8 cellular contexts compared by ENCODE assay signal in genomic region chr7:92527300-92528187, GRCh38. TPM values are rescaled to one million over a fixed set of nuclear protein-coding genes. Genes with fewer than 3 reads are reported as not detected.
DNase-seq lines count a peak whose midpoint lies in the region; ATAC-seq and TF ChIP-seq lines count a peak whose summit lies in the region.

No MANE protein-coding gene starts in this region.

- H3K4me1 ChIP-seq in NT2/D1 (ENCODE audit: insufficient read depth, insufficient read length) (no peaks in the 10 kb centered on the region), muscle layer of duodenum (ENCODE audit: control insufficient read depth in 1 of 2, insufficient read depth in 2 of 2, low read length in 2 of 2) (peaks cover 11 to 41% of the 10 kb centered on the region in 2 donors)

- H3K27ac ChIP-seq in muscle layer of duodenum (ENCODE audit: low read length) = peak overlapping the region; percentile 87

- ATAC-seq in GM19043 (IDR thresholded peaks at IDR 0.05; ENCODE audit: low read depth, unreplicated experiment) (peak; percentile 20), HG03457 (IDR thresholded peaks at IDR 0.05; ENCODE audit: unreplicated experiment) (peak; percentile 18)
- peak; percentile 52 to 59 for ATAC-seq in stimulated activated naive B cell treated with anti-CD40 and anti-IgM and Interleukin-4, amounts not matched to agents 10 μg/mL and 1 μg/mL and 100 μg/mL, for 72 hours (replicated peaks)

- H3K27me3 ChIP-seq in NT2/D1 (ENCODE audit: insufficient read depth, insufficient read length) = no peaks in the 10 kb centered on the region
- no peaks in the 10 kb centered on the region for H3K27me3 ChIP-seq in muscle layer of duodenum (ENCODE audit: low read depth, low read length)

- H3K4me3 ChIP-seq in NT2/D1 (ENCODE audit: insufficient read length, low read depth) = peak overlapping the region; percentile 88
- peak overlapping the region; percentile 90 for H3K4me3 ChIP-seq in epithelial cell of proximal tubule (ENCODE audit: low read depth, low read length)
- peak overlapping the region; percentile 90 to 95 for H3K4me3 ChIP-seq in muscle layer of duodenum (ENCODE audit: low read depth in 1 of 2, low read length in 2 of 2)

- peak overlapping the region; percentile 89 for H3K9ac ChIP-seq in NT2/D1 (ENCODE audit: insufficient read length, low read depth)

- H3K4me1 Mint-ChIP-seq in stimulated activated naive B cell treated with anti-CD40 and anti-IgM and Interleukin-4, amounts not matched to agents 10 μg/mL and 1 μg/mL and 100 μg/mL, for 72 hours = peaks cover 9 to 12% of the 10 kb centered on the region in 2 donors

- peaks cover 9 to 16% of the 10 kb centered on the region in 2 donors for H3K36me3 Mint-ChIP-seq in stimulated activated naive B cell treated with anti-CD40 and anti-IgM and Interleukin-4, amounts not matched to agents 10 μg/mL and 1 μg/mL and 100 μg/mL, for 72 hours

- no peaks in the 10 kb centered on the region for H3K27me3 Mint-ChIP-seq in stimulated activated naive B cell treated with anti-CD40 and anti-IgM and Interleukin-4, amounts not matched to agents 10 μg/mL and 1 μg/mL and 100 μg/mL, for 72 hours

- H3K9me3 ChIP-seq in NT2/D1 (ENCODE audit: insufficient read depth, low read length) (no peaks in the 10 kb centered on the region), muscle layer of duodenum (ENCODE audit: control insufficient read depth in 1 of 2, low read length in 2 of 2) (no peaks in the 10 kb centered on the region)

- peak overlapping the region; percentile 95 for H3K27ac Mint-ChIP-seq in stimulated activated naive B cell treated with anti-CD40 and anti-IgM and Interleukin-4, amounts not matched to agents 10 μg/mL and 1 μg/mL and 100 μg/mL, for 72 hours

- peak; percentile 28 to 54 for DNase-seq in AML-193 (lab: John Stamatoyannopoulos, UW)
- DNase-seq in NT2/D1 (ENCODE audit: low read depth, low spot score) = peak; percentile 9
- peak; percentile 81 for DNase-seq in activated CD8-positive, alpha-beta memory T cell treated with anti-CD3 and anti-CD28 coated beads, Interleukin-2, amount 50 U/mL, for 48 hours
- no peak for DNase-seq in epithelial cell of proximal tubule (ENCODE audit: low read depth)
- peak; percentile 48 for DNase-seq in stimulated activated naive B cell treated with anti-CD40 and anti-IgM and Interleukin-4, amounts not matched to agents 10 μg/mL and 1 μg/mL and 100 μg/mL, for 72 hours

- H3K36me3 ChIP-seq in NT2/D1 (ENCODE audit: insufficient read depth, insufficient read length, low read length) = peaks cover 17% of the 10 kb centered on the region
- H3K36me3 ChIP-seq in muscle layer of duodenum (ENCODE audit: control insufficient read depth in 1 of 2, insufficient read depth in 2 of 2, low read length in 2 of 2) = peaks cover 14 to 21% of the 10 kb centered on the region in 2 donors

- no peak for TF ChIP-seq CTCF in epithelial cell of proximal tubule (conservative IDR thresholded peaks at IDR 0.05; ENCODE audit: low read depth, low read length)

- no peaks in the 10 kb centered on the region for H3K9me3 Mint-ChIP-seq in stimulated activated naive B cell treated with anti-CD40 and anti-IgM and Interleukin-4, amounts not matched to agents 10 μg/mL and 1 μg/mL and 100 μg/mL, for 72 hours

- peak overlapping the region; percentile 87 to 91 for H3K4me3 Mint-ChIP-seq in stimulated activated naive B cell treated with anti-CD40 and anti-IgM and Interleukin-4, amounts not matched to agents 10 μg/mL and 1 μg/mL and 100 μg/mL, for 72 hours

RNA-seq across cellular contexts. Expression of gene PEX1, which starts 0.8 kb away (rescaled TPM):
- total RNA-seq in epithelial cell of proximal tubule = 11.2 and 11.5 TPM in 2 replicates

RNA-seq across cellular contexts. Expression of gene RBM48, which starts 1.1 kb away (rescaled TPM):
- 6.1 and 6.6 TPM in 2 replicates for total RNA-seq in epithelial cell of proximal tubule

RNA-seq across cellular contexts. Expression of gene ERVW-1, which starts 49.8 kb away (rescaled TPM):
- total RNA-seq in epithelial cell of proximal tubule = not detected in 2 replicates
